Comparison of ENCODE assay signal across 8 cellular contexts in the genomic region with DNA sequence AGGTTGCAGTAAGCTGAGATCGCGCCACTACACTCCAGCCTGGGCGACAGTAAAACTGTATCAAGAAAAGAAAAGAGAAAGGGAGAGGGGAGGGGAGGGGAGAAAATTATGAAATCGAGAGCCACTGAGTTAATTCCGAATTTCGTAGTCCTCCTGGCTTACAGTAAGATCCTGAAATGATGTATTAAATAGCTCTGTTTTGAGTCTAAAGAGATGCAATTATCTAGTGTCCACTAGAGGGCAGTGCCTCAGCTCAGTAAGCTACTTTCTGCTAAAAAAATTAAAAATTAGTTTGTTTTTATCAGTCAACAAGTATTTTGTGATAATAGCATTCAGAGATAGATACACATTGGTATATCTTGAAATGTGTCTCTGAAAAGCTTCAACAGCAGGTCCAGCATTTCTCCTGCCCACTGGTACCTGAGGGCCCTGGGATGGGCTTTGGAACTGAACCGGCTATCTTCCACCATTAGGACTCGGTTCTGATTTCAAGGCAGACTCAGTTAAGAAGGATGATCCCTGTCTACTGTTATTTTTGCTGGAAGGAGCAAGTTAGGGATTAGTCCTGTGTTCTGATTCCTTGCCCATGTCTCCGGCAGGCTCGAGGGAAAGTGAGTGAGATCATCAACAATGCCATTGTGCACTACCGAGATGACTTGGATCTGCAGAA. TPM values are rescaled to one million over a fixed set of nuclear protein-coding genes. Genes with fewer than 3 reads are reported as not detected.
DNase-seq lines count a peak whose midpoint lies in the region; ATAC-seq and TF ChIP-seq lines count a peak whose summit lies in the region.

No MANE protein-coding gene starts in this region.

- H3K4me3 ChIP-seq in fibroblast of villous mesenchyme (ENCODE audit: low read depth, low read length) (no peak overlapping the region), skeletal muscle cell (ENCODE audit: low read depth, low read length) (no peak overlapping the region)

- DNase-seq in NCI-H1436 (lab: John Stamatoyannopoulos, UW) (peak; percentile 22), NCI-H1436 treated with DMSO at 0.1 percent for 48 hours (lab: John Stamatoyannopoulos, UW) (no peak), LHCN-M2 (ENCODE audit: low read depth) (peak; percentile 52), SW 1271 (lab: John Stamatoyannopoulos, UW) (peak; percentile 21 to 56), fibroblast of villous mesenchyme (ENCODE audit: low read depth) (peak; percentile 75), skeletal muscle cell (ENCODE audit: low read depth) (peak; percentile 31)
- no peak for DNase-seq in activated CD4-positive, alpha-beta T cell treated with anti-CD3 and anti-CD28 coated beads for 48 hours

- TF ChIP-seq CTCF in fibroblast of villous mesenchyme (IDR thresholded peaks at IDR 0.05; ENCODE audit: insufficient read depth, low read depth, low read length), result peak; percentile 81

- ATAC-seq in HG03139 (IDR thresholded peaks at IDR 0.05; ENCODE audit: unreplicated experiment), result no peak

RNA-seq across cellular contexts. Expression of a gene that starts 19.5 kb away (rescaled TPM):
- total RNA-seq in LHCN-M2 (2014; rRNA removed) (0.57 TPM in 1 of 2 replicates, not detected in the other), fibroblast of villous mesenchyme (0.32 and 0.43 TPM in 2 replicates)
- polyA plus RNA-seq in LHCN-M2 (2012), result 0.15 TPM

RNA-seq across cellular contexts. Expression of a gene that starts 24.4 kb away (rescaled TPM):
- total RNA-seq in LHCN-M2 (2014; rRNA removed) (1.8 and 2.2 TPM in 2 replicates), fibroblast of villous mesenchyme (1.3 and 2.3 TPM in 2 replicates)
- 3.9 TPM for polyA plus RNA-seq in LHCN-M2 (2012)

Comparison
In these comparisons a context has a peak if more than half of its experiments do, and no peak if none do; other contexts are left out.
1. DNase-seq: peak in NCI-H1436 (single experiment), LHCN-M2 (single experiment), SW 1271 (2 of 2), fibroblast of villous mesenchyme (single experiment) and skeletal muscle cell (single experiment); none in NCI-H1436 treated with DMSO at 0.1 percent for 48 hours (single experiment) and activated CD4-positive, alpha-beta T cell treated with anti-CD3 and anti-CD28 coated beads for 48 hours (single experiment).